In the genomic region with DNA sequence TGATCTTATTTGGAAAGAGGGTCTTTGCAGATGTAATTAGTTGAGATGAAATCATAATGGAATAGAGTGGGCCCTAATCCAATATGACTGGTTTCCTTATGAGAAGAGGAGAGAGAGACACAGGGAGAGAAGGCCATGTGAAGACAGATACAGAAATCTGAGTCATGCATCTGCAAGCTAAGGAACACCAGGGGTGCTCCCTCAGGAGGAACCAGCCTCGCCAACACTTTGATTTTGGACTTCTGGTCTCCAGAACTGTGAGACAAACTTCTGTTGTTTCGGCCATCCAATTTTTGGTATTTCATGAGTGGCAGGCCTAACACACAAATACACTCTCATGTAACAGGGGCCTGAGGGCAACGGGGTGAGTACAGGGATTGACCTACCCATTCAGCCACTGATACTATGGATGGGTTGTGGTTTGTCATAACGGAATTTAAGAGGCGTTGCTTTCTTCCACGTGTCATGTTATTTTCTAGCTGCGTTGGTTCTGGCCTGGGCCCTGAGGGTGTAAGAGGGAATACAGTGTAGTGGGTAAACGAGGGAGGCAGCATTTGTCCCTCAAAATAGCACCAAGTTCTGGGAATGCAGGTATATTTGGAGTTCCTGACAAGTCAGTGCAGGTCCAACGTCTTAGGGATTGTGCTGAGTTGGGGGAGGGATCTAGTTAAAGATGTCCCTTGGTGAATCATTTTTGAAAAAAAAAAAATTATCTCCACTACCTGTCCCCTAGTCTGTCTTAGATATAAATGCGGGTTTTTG, we compare ENCODE assay signal across 20 cellular contexts. TPM values are rescaled to one million over a fixed set of nuclear protein-coding genes. Genes with fewer than 3 reads are reported as not detected.
DNase-seq lines count a peak whose midpoint lies in the region; ATAC-seq, FAIRE-seq and TF ChIP-seq lines count a peak whose summit lies in the region.
"Had no signal": no experiment of that assay in that cellular context is flagged by ENCODE, and none has a peak within 500 bp of the region (broad histone marks: within the 10 kb centered on the region; RNA-seq: fewer than 3 reads in every experiment).

No MANE protein-coding gene starts in this region.

- TF ChIP-seq CTCF in GM06990 (IDR thresholded peaks at IDR 0.05; ENCODE audit: insufficient read depth, low read length, poor library complexity, severe bottlenecking) (no peak), D721Med (IDR thresholded peaks at IDR 0.05; ENCODE audit: insufficient read depth, missing control alignments) (no peak)

- no peak for ATAC-seq in activated naive CD8-positive, alpha-beta T cell treated with anti-CD3 and anti-CD28 coated beads, Interleukin-2, amount 50 U/mL, for 24 hours
- no peak for ATAC-seq in natural killer cell treated with Interleukin-12 subunit alpha and Interleukin-12 subunit beta and Interleukin-15 and Interleukin-18, amount 100 ng/mL, for 72 hours
- ATAC-seq in GM18519 (IDR thresholded peaks at IDR 0.05; ENCODE audit: low FRiP score, unreplicated experiment) (no peak), GM18502 (IDR thresholded peaks at IDR 0.05; ENCODE audit: poor library complexity, unreplicated experiment) (no peak)

- H3K27me3 ChIP-seq in GM06990 (replicated peaks; ENCODE audit: control insufficient read depth, insufficient read depth, low read length), result no peaks in the 10 kb centered on the region
- H3K27me3 ChIP-seq: Peyer's patch, right atrium auricular region, testis had no signal

- FAIRE-seq in D721Med (lab: Jason Lieb, UNC), result no peak

- H3K27ac Mint-ChIP-seq in activated naive CD8-positive, alpha-beta T cell treated with anti-CD3 and anti-CD28 coated beads, Interleukin-2, amount 50 U/mL, for 24 hours, result peak overlapping the region; percentile 61
- H3K27ac Mint-ChIP-seq in natural killer cell treated with Interleukin-12 subunit alpha and Interleukin-12 subunit beta and Interleukin-15 and Interleukin-18, amount 100 ng/mL, for 72 hours, result peak overlapping the region; percentile 96 to 98
- H3K27ac Mint-ChIP-seq in activated CD4-positive, alpha-beta T cell treated with anti-CD3 and anti-CD28 coated beads, Interleukin-2, amount 10 ng/mL, durations not matched to agents 7 days and 5 days, result no peak overlapping the region
- H3K27ac Mint-ChIP-seq: activated naive CD4-positive, alpha-beta T cell treated with anti-CD3 and anti-CD28 coated beads, Interleukin-2, amount 10 ng/mL, durations not matched to agents 7 days and 5 days had no signal

- peaks cover 2% of the 10 kb centered on the region for H3K36me3 Mint-ChIP-seq in activated naive CD8-positive, alpha-beta T cell treated with anti-CD3 and anti-CD28 coated beads, Interleukin-2, amount 50 U/mL, for 24 hours (ENCODE audit: low read depth)
- no peaks in the 10 kb centered on the region for H3K36me3 Mint-ChIP-seq in natural killer cell treated with Interleukin-12 subunit alpha and Interleukin-12 subunit beta and Interleukin-15 and Interleukin-18, amount 100 ng/mL, for 72 hours
- H3K36me3 Mint-ChIP-seq in activated CD4-positive, alpha-beta T cell treated with anti-CD3 and anti-CD28 coated beads, Interleukin-2, amount 10 ng/mL, durations not matched to agents 7 days and 5 days (ENCODE audit: low read depth), result no peaks in the 10 kb centered on the region
- H3K36me3 Mint-ChIP-seq: activated naive CD4-positive, alpha-beta T cell treated with anti-CD3 and anti-CD28 coated beads, Interleukin-2, amount 10 ng/mL, durations not matched to agents 7 days and 5 days had no signal

- H3K4me3 Mint-ChIP-seq in activated naive CD8-positive, alpha-beta T cell treated with anti-CD3 and anti-CD28 coated beads, Interleukin-2, amount 50 U/mL, for 24 hours, result no peak overlapping the region
- H3K4me3 Mint-ChIP-seq in natural killer cell treated with Interleukin-12 subunit alpha and Interleukin-12 subunit beta and Interleukin-15 and Interleukin-18, amount 100 ng/mL, for 72 hours, result peak overlapping the region; percentile 81
- H3K4me3 Mint-ChIP-seq in activated CD4-positive, alpha-beta T cell treated with anti-CD3 and anti-CD28 coated beads, Interleukin-2, amount 10 ng/mL, durations not matched to agents 7 days and 5 days, result no peak overlapping the region
- H3K4me3 Mint-ChIP-seq: activated naive CD4-positive, alpha-beta T cell treated with anti-CD3 and anti-CD28 coated beads, Interleukin-2, amount 10 ng/mL, durations not matched to agents 7 days and 5 days had no signal

- CTCF ChIA-PET in activated CD4-positive, alpha-beta T cell treated with anti-CD3 and anti-CD28 coated beads, Interleukin-2, amount 10 ng/mL, durations not matched to agents 7 days and 5 days (lab: Charles Lee), result interaction anchor here (0.9 kb wide), 1 partner anchor 22 kb away, joined by 3 read pairs; no protein-coding TSS in a partner anchor

- H3K36me3 ChIP-seq in GM06990 (ENCODE audit: control insufficient read depth, insufficient read depth, low read length), result peaks cover 16% of the 10 kb centered on the region
- H3K36me3 ChIP-seq: HAP-1, Peyer's patch, right atrium auricular region had no signal

- H3K4me3 ChIP-seq in GM06990 (replicated peaks; ENCODE audit: low read depth, low read length), result peak overlapping the region; percentile 17
- H3K4me3 ChIP-seq: HAP-1, Peyer's patch, right atrium auricular region, testis had no signal

- peaks cover 34% of the 10 kb centered on the region for H3K4me1 Mint-ChIP-seq in activated naive CD8-positive, alpha-beta T cell treated with anti-CD3 and anti-CD28 coated beads, Interleukin-2, amount 50 U/mL, for 24 hours
- peaks cover 54 to 56% of the 10 kb centered on the region in 2 donors for H3K4me1 Mint-ChIP-seq in natural killer cell treated with Interleukin-12 subunit alpha and Interleukin-12 subunit beta and Interleukin-15 and Interleukin-18, amount 100 ng/mL, for 72 hours (ENCODE audit: low read depth in 2 of 2)
- H3K4me1 Mint-ChIP-seq in activated CD4-positive, alpha-beta T cell treated with anti-CD3 and anti-CD28 coated beads, Interleukin-2, amount 10 ng/mL, durations not matched to agents 7 days and 5 days, result peaks cover 30% of the 10 kb centered on the region

- POLR2A ChIA-PET in activated CD4-positive, alpha-beta T cell treated with anti-CD3 and anti-CD28 coated beads, Interleukin-2, amount 10 ng/mL, durations not matched to agents 7 days and 5 days (lab: Charles Lee), result no interaction called here

- no peaks in the 10 kb centered on the region for H3K27me3 Mint-ChIP-seq in activated naive CD8-positive, alpha-beta T cell treated with anti-CD3 and anti-CD28 coated beads, Interleukin-2, amount 50 U/mL, for 24 hours
- no peaks in the 10 kb centered on the region for H3K27me3 Mint-ChIP-seq in natural killer cell treated with Interleukin-12 subunit alpha and Interleukin-12 subunit beta and Interleukin-15 and Interleukin-18, amount 100 ng/mL, for 72 hours
- H3K27me3 Mint-ChIP-seq in activated CD4-positive, alpha-beta T cell treated with anti-CD3 and anti-CD28 coated beads, Interleukin-2, amount 10 ng/mL, durations not matched to agents 7 days and 5 days, result no peaks in the 10 kb centered on the region
- H3K27me3 Mint-ChIP-seq: activated naive CD4-positive, alpha-beta T cell treated with anti-CD3 and anti-CD28 coated beads, Interleukin-2, amount 10 ng/mL, durations not matched to agents 7 days and 5 days had no signal

- H3K9me3 Mint-ChIP-seq in activated naive CD8-positive, alpha-beta T cell treated with anti-CD3 and anti-CD28 coated beads, Interleukin-2, amount 50 U/mL, for 24 hours, result no peaks in the 10 kb centered on the region
- no peaks in the 10 kb centered on the region for H3K9me3 Mint-ChIP-seq in natural killer cell treated with Interleukin-12 subunit alpha and Interleukin-12 subunit beta and Interleukin-15 and Interleukin-18, amount 100 ng/mL, for 72 hours
- no peaks in the 10 kb centered on the region for H3K9me3 Mint-ChIP-seq in activated CD4-positive, alpha-beta T cell treated with anti-CD3 and anti-CD28 coated beads, Interleukin-2, amount 10 ng/mL, durations not matched to agents 7 days and 5 days
- H3K9me3 Mint-ChIP-seq: activated naive CD4-positive, alpha-beta T cell treated with anti-CD3 and anti-CD28 coated beads, Interleukin-2, amount 10 ng/mL, durations not matched to agents 7 days and 5 days had no signal

- no peak for DNase-seq in GM06990 (ENCODE audit: extremely low read depth, insufficient read length)
- DNase-seq in NAMALWA (ENCODE audit: low spot score), result peak; percentile 24
- DNase-seq in activated naive CD8-positive, alpha-beta T cell treated with anti-CD3 and anti-CD28 coated beads, Interleukin-2, amount 50 U/mL, for 24 hours, result no peak
- no peak for DNase-seq in natural killer cell treated with Interleukin-12 subunit alpha and Interleukin-12 subunit beta and Interleukin-15 and Interleukin-18, amount 100 ng/mL, for 72 hours (ENCODE audit: low spot score)
- no peak for DNase-seq in D721Med (ENCODE audit: insufficient read length, low spot score)
- no peak for DNase-seq in activated CD4-positive, alpha-beta T cell treated with anti-CD3 and anti-CD28 coated beads, Interleukin-2, amount 10 ng/mL, durations not matched to agents 7 days and 5 days
- DNase-seq: activated CD8-positive, alpha-beta memory T cell treated with anti-CD3 and anti-CD28 coated beads, Interleukin-2, amount 50 U/mL, for 4 hours; activated naive CD4-positive, alpha-beta T cell treated with anti-CD3 and anti-CD28 coated beads, Interleukin-2, amount 10 ng/mL, durations not matched to agents 7 days and 5 days; dermis blood vessel endothelial cell; erythroblast; glutamatergic neuron; mesendoderm; NCI-H2029; NCI-H510A; testis had no signal

RNA-seq across cellular contexts. Expression of gene PLCG2, which starts 17.7 kb away (rescaled TPM):
- total RNA-seq in natural killer cell treated with Interleukin-12 subunit alpha and Interleukin-12 subunit beta and Interleukin-15 and Interleukin-18, amount 100 ng/mL, for 72 hours, result 100 to 1,000 TPM in 1 of 2 donors, 10 to 100 TPM in 1; 73.4 to 101 TPM
- 1 to 10 TPM; 2.6 to 3.1 TPM for total RNA-seq in activated CD4-positive, alpha-beta T cell treated with anti-CD3 and anti-CD28 coated beads, Interleukin-2, amount 10 ng/mL, durations not matched to agents 7 days and 5 days

Comparison
In these comparisons a context has a peak if more than half of its experiments do, and no peak if none do; other contexts are left out.
1. RNA of gene PLCG2, which starts 17.7 kb away (total RNA-seq): 73.4 to 101 TPM in natural killer cell treated with Interleukin-12 subunit alpha and Interleukin-12 subunit beta and Interleukin-15 and Interleukin-18, amount 100 ng/mL, for 72 hours; 2.6 to 3.1 TPM in activated CD4-positive, alpha-beta T cell treated with anti-CD3 and anti-CD28 coated beads, Interleukin-2, amount 10 ng/mL, durations not matched to agents 7 days and 5 days; every median in the first group is over 10 times any median in the second.